In genomic region chr5:61311836-61312808, GRCh38 we compare ENCODE assay signal across 14 cellular contexts. TPM values are rescaled to one million over a fixed set of nuclear protein-coding genes. Genes with fewer than 3 reads are reported as not detected.
DNase-seq lines count a peak whose midpoint lies in the region; ATAC-seq and TF ChIP-seq lines count a peak whose summit lies in the region.
"Had no signal": no experiment of that assay in that cellular context is flagged by ENCODE, and none has a peak within 500 bp of the region (broad histone marks: within the 10 kb centered on the region; RNA-seq: fewer than 3 reads in every experiment).

No MANE protein-coding gene starts in this region.

- intact Hi-C loops in PC-3 (cut with micrococcal nuclease): loop anchor here (2.0 kb wide), 1 partner anchor 19 kb away; no protein-coding TSS in a partner anchor
- intact Hi-C loops in activated naive CD4-positive, alpha-beta T cell treated with anti-CD3 and anti-CD28 coated beads for 36 hours (cut with micrococcal nuclease): no loop called here

- H3K27ac ChIP-seq in PC-3 (ENCODE audit: low read length): peak overlapping the region; percentile 91
- no peak overlapping the region for H3K27ac ChIP-seq in endodermal cell (ENCODE audit: low read depth, low read length)
- peak overlapping the region; percentile 88 for H3K27ac ChIP-seq in osteoblast (ENCODE audit: low read depth, low read length)

- ATAC-seq in PC-3 (peak; percentile 79), HG03139 (IDR thresholded peaks at IDR 0.05; ENCODE audit: unreplicated experiment) (no peak)

- no peaks in the 10 kb centered on the region for H3K9me3 Mint-ChIP-seq in endodermal cell
- no peaks in the 10 kb centered on the region for H3K9me3 Mint-ChIP-seq in activated naive CD4-positive, alpha-beta T cell treated with anti-CD3 and anti-CD28 coated beads for 36 hours
- H3K9me3 Mint-ChIP-seq: CD4-positive, alpha-beta T cell had no signal

- H3K27ac Mint-ChIP-seq in endodermal cell: no peak overlapping the region
- no peak overlapping the region for H3K27ac Mint-ChIP-seq in activated naive CD4-positive, alpha-beta T cell treated with anti-CD3 and anti-CD28 coated beads for 36 hours
- H3K27ac Mint-ChIP-seq: CD4-positive, alpha-beta T cell had no signal

- no peaks in the 10 kb centered on the region for H3K36me3 Mint-ChIP-seq in endodermal cell (ENCODE audit: low read depth)
- H3K36me3 Mint-ChIP-seq in activated naive CD4-positive, alpha-beta T cell treated with anti-CD3 and anti-CD28 coated beads for 36 hours (ENCODE audit: low read depth): no peaks in the 10 kb centered on the region

- no peaks in the 10 kb centered on the region for H3K27me3 ChIP-seq in PC-3 (ENCODE audit: low read length)
- peaks cover 30% of the 10 kb centered on the region for H3K27me3 ChIP-seq in endodermal cell (ENCODE audit: control insufficient read depth, insufficient read depth, low read length, poor library complexity, severe bottlenecking)
- H3K27me3 ChIP-seq in osteoblast (ENCODE audit: insufficient read depth, low read length): no peaks in the 10 kb centered on the region

- DNase-seq in DMS79 treated with DMSO at 0.1 percent for 48 hours (lab: John Stamatoyannopoulos, UW): peak; percentile 58
- DNase-seq in PC-3: peak; percentile 95
- peak; percentile 20 for DNase-seq in endodermal cell
- DNase-seq in osteoblast (ENCODE audit: insufficient read length, low spot score, missing footprints): no peak
- no peak for DNase-seq in NCI-H2081 (lab: John Stamatoyannopoulos, UW)
- DNase-seq in activated naive CD4-positive, alpha-beta T cell treated with anti-CD3 and anti-CD28 coated beads for 36 hours: no peak
- DNase-seq in 8988T: no peak
- DNase-seq: activated T-cell treated with anti-CD3 and anti-CD28 coated beads, Interleukin-2, amount 50 U/mL, for 48 hours; CD4-positive, alpha-beta T cell; central memory CD4-positive, alpha-beta T cell; head of caudate nucleus; NCI-H1694 treated with DMSO at 0.1 percent for 48 hours; posterior cingulate gyrus had no signal

- H3K4me1 Mint-ChIP-seq in endodermal cell: peaks cover 36% of the 10 kb centered on the region
- peaks cover 5% of the 10 kb centered on the region for H3K4me1 Mint-ChIP-seq in activated naive CD4-positive, alpha-beta T cell treated with anti-CD3 and anti-CD28 coated beads for 36 hours (ENCODE audit: low read depth)

- H3K79me2 ChIP-seq in PC-3 (ENCODE audit: low read length) (no peaks in the 10 kb centered on the region), osteoblast (ENCODE audit: insufficient read depth, low read length) (no peaks in the 10 kb centered on the region)

- H2AFZ ChIP-seq in PC-3 (ENCODE audit: low read length) (no peak overlapping the region), osteoblast (ENCODE audit: low read length) (peak overlapping the region; percentile 1)

- CTCF ChIA-PET in PC-3 (lab: Charles Lee): interaction anchor here (0.6 to 1.3 kb wide), 3 partner anchors 8 to 353 kb away, joined by 3 read pairs; no protein-coding TSS in a partner anchor
- CTCF ChIA-PET in activated naive CD4-positive, alpha-beta T cell treated with anti-CD3 and anti-CD28 coated beads for 36 hours (lab: Charles Lee): no interaction called here

- POLR2A ChIA-PET in PC-3 (lab: Charles Lee; ENCODE audit: unreplicated experiment): interaction anchor here (0.6 to 1.4 kb wide), 2 partner anchors 19 to 97 kb away, joined by 6 read pairs; no protein-coding TSS in a partner anchor

- no peak overlapping the region for H3K4me3 Mint-ChIP-seq in endodermal cell
- H3K4me3 Mint-ChIP-seq in activated naive CD4-positive, alpha-beta T cell treated with anti-CD3 and anti-CD28 coated beads for 36 hours: no peak overlapping the region
- H3K4me3 Mint-ChIP-seq: CD4-positive, alpha-beta T cell had no signal

- peak overlapping the region; percentile 30; the same call in 1 of the 2 replicates for H3K4me3 ChIP-seq in PC-3 (ENCODE audit: low read length)
- no peak overlapping the region for H3K4me3 ChIP-seq in endodermal cell (ENCODE audit: low read length)
- no peak overlapping the region for H3K4me3 ChIP-seq in osteoblast (ENCODE audit: insufficient read depth, low read length)

- H3K9ac ChIP-seq in PC-3 (ENCODE audit: low read length) (peak overlapping the region; percentile 56), endodermal cell (ENCODE audit: extremely low read depth, low read length, poor library complexity, severe bottlenecking) (no peak overlapping the region)

- BruUV-seq in PC-3 (replicated peaks; lab: Mats Ljungman, UMichigan): no TSS peak

- H3K4me2 ChIP-seq in PC-3 (ENCODE audit: low read length) (peak overlapping the region; percentile 74), osteoblast (ENCODE audit: insufficient read depth, low read length) (peak overlapping the region; percentile 18)

- no peak for TF ChIP-seq CTCF in PC-3 (conservative IDR thresholded peaks at IDR 0.05; ENCODE audit: low read depth, low read length)
- peak; percentile 28 for TF ChIP-seq CTCF in endodermal cell (conservative IDR thresholded peaks at IDR 0.05)
- TF ChIP-seq CTCF in osteoblast (IDR thresholded peaks at IDR 0.05; ENCODE audit: extremely low read depth, low read depth, low read length): no peak

- H3F3A ChIP-seq in PC-3 (ENCODE audit: low read length, unreplicated experiment): peaks cover 8% of the 10 kb centered on the region

- peaks cover 69% of the 10 kb centered on the region for H3K27me3 Mint-ChIP-seq in endodermal cell (ENCODE audit: insufficient read depth)
- peaks cover 2% of the 10 kb centered on the region for H3K27me3 Mint-ChIP-seq in activated naive CD4-positive, alpha-beta T cell treated with anti-CD3 and anti-CD28 coated beads for 36 hours (ENCODE audit: low read depth)

- H3K9me3 ChIP-seq in PC-3 (ENCODE audit: low read length) (no peaks in the 10 kb centered on the region), endodermal cell (ENCODE audit: control insufficient read depth, low read length) (no peaks in the 10 kb centered on the region), osteoblast (ENCODE audit: low read depth, low read length) (no peaks in the 10 kb centered on the region)

- WGBS in endodermal cell (ENCODE audit: insufficient coverage in 1 of 2, insufficient read length in 1 of 2), 2 experiments: 93% methylated on average over 6 to 8 of the region's 8 CpGs

- no peaks in the 10 kb centered on the region for H3K9me2 ChIP-seq in PC-3 (replicated peaks; ENCODE audit: low read length)

- no peaks in the 10 kb centered on the region for H3K36me3 ChIP-seq in PC-3 (ENCODE audit: low read depth, low read length)
- no peaks in the 10 kb centered on the region for H3K36me3 ChIP-seq in endodermal cell (ENCODE audit: control insufficient read depth, insufficient read depth, low read length)
- no peaks in the 10 kb centered on the region for H3K36me3 ChIP-seq in osteoblast (ENCODE audit: insufficient read depth, low read length)

- no peaks in the 10 kb centered on the region for H4K20me1 ChIP-seq in PC-3 (ENCODE audit: low read length)
- no peaks in the 10 kb centered on the region for H4K20me1 ChIP-seq in osteoblast (ENCODE audit: insufficient read depth, low read length)

- peaks cover 50% of the 10 kb centered on the region for H3K4me1 ChIP-seq in PC-3 (ENCODE audit: insufficient read depth, low read length)
- H3K4me1 ChIP-seq in endodermal cell (ENCODE audit: control insufficient read depth, insufficient read depth, low read length): peaks cover 14% of the 10 kb centered on the region
- peaks cover 43% of the 10 kb centered on the region for H3K4me1 ChIP-seq in osteoblast (ENCODE audit: insufficient read depth, low read length)

RNA-seq across cellular contexts. Expression of gene ZSWIM6, which starts 19.9 kb away (rescaled TPM):
- total RNA-seq in PC-3 (2014; rRNA removed): 3.4 and 4.3 TPM in 2 replicates
- 10 to 100 TPM; 18.1 to 18.8 TPM for total RNA-seq in endodermal cell
- polyA plus RNA-seq in endodermal cell (2013, experiment 1 of 2): 30.8 TPM
- 31.4 TPM for polyA plus RNA-seq in endodermal cell (2013, experiment 2 of 2)
- total RNA-seq in osteoblast: 10.0 and 10.5 TPM in 2 replicates
- 1 to 10 TPM; 4.3 TPM for total RNA-seq in activated naive CD4-positive, alpha-beta T cell treated with anti-CD3 and anti-CD28 coated beads for 36 hours

Comparison
In these comparisons a context has a peak if more than half of its experiments do, and no peak if none do; other contexts are left out.
1. DNase-seq: peak in DMS79 treated with DMSO at 0.1 percent for 48 hours (single experiment), PC-3 (single experiment) and endodermal cell (single experiment); none in osteoblast (single experiment), NCI-H2081 (0 of 2), activated naive CD4-positive, alpha-beta T cell treated with anti-CD3 and anti-CD28 coated beads for 36 hours (single experiment) and 8988T (single experiment).